In genomic region chr7:95595825-95596182, GRCh38 we compare ENCODE assay signal across 9 cellular contexts. TPM values are rescaled to one million over a fixed set of nuclear protein-coding genes. Genes with fewer than 3 reads are reported as not detected.
A peak's percentile ranks its signal among the peaks of the same experiment; 100 is the strongest.
DNase-seq lines count a peak whose midpoint lies in the region; ATAC-seq, FAIRE-seq and TF ChIP-seq lines count a peak whose summit lies in the region.
"Had no signal": no experiment of that assay in that cellular context is flagged by ENCODE, and none has a peak within 500 bp of the region (broad histone marks: within the 10 kb centered on the region; RNA-seq: fewer than 3 reads in every experiment).

No MANE protein-coding gene starts in this region.

- H3K27ac ChIP-seq in ectodermal cell (ENCODE audit: insufficient read depth, low read depth, low read length, poor library complexity, severe bottlenecking) (no peak overlapping the region), lower lobe of right lung (peak overlapping the region; percentile 97), stomach smooth muscle (ENCODE audit: low read length) (peak overlapping the region; percentile 98)

- TF ChIP-seq CTCF in lower lobe of right lung (IDR thresholded peaks at IDR 0.05): no peak

- H3K27me3 ChIP-seq in ectodermal cell (ENCODE audit: control insufficient read depth, insufficient read depth, low read length, poor library complexity, severe bottlenecking): peaks cover 58% of the 10 kb centered on the region
- H3K27me3 ChIP-seq in lower lobe of right lung (ENCODE audit: low read depth): no peaks in the 10 kb centered on the region
- H3K27me3 ChIP-seq in stomach smooth muscle (ENCODE audit: control insufficient read depth in 1 of 2, insufficient read depth in 2 of 2, low read length in 2 of 2): no peaks in the 10 kb centered on the region

- peak overlapping the region; percentile 99 for H3K9ac ChIP-seq in stomach smooth muscle (ENCODE audit: low read length in 2 of 2)

- peak overlapping the region; percentile 45 for H3K4me3 ChIP-seq in ectodermal cell (ENCODE audit: insufficient read depth, low read depth, low read length)
- H3K4me3 ChIP-seq in lower lobe of right lung: peak overlapping the region; percentile 85
- peak overlapping the region; percentile 98 to 99 for H3K4me3 ChIP-seq in stomach smooth muscle (ENCODE audit: low read length in 2 of 2)

- intact Hi-C loops in lower lobe of right lung (cut with DNase I): loop anchor here (10.0 kb wide), 1 partner anchor 89 kb away; no protein-coding TSS in a partner anchor

- ATAC-seq in lower lobe of right lung (peak; percentile 1 to 34), GM19035 (IDR thresholded peaks at IDR 0.05; ENCODE audit: unreplicated experiment) (no peak)

- DNase-seq in LoVo (ENCODE audit: low spot score) (peak; percentile 14), lower lobe of right lung (no peak), NK-92 (lab: John Stamatoyannopoulos, UW; ENCODE audit: unreplicated experiment) (no peak), RCC 7860 (ENCODE audit: low spot score) (no peak)
- no peak for DNase-seq in stimulated activated CD4-positive, alpha-beta T cell treated with anti-CD3 and anti-CD28 coated beads, Interleukin-2, amount 100 ng/mL, for 48 hours
- DNase-seq: activated effector memory CD4-positive, alpha-beta T cell treated with Interleukin-2 at 50 U/mL for 16 hours had no signal

- H3K9me3 ChIP-seq in ectodermal cell (ENCODE audit: control insufficient read depth, low read length): no peaks in the 10 kb centered on the region
- H3K9me3 ChIP-seq in lower lobe of right lung: no peaks in the 10 kb centered on the region
- no peaks in the 10 kb centered on the region for H3K9me3 ChIP-seq in stomach smooth muscle (ENCODE audit: control insufficient read depth in 2 of 2, low read length in 2 of 2)

- H3K4me1 ChIP-seq in ectodermal cell (ENCODE audit: control insufficient read depth, insufficient read depth, low read length) (peaks cover 3% of the 10 kb centered on the region), lower lobe of right lung (peaks cover 39% of the 10 kb centered on the region), stomach smooth muscle (ENCODE audit: control insufficient read depth, insufficient read depth, low read length) (peaks cover 9% of the 10 kb centered on the region)

- 50% methylated on average over 7 of the region's 7 CpGs for WGBS in ectodermal cell, 2 experiments

- FAIRE-seq in RCC 7860 (lab: Jason Lieb, UNC): no peak

- H3K36me3 ChIP-seq in ectodermal cell (ENCODE audit: control insufficient read depth, insufficient read depth, low read length) (no peaks in the 10 kb centered on the region), lower lobe of right lung (peaks cover 38% of the 10 kb centered on the region), stomach smooth muscle (ENCODE audit: control insufficient read depth in 2 of 2, insufficient read depth in 2 of 2, low read length in 2 of 2) (peaks cover 19 to 35% of the 10 kb centered on the region in 2 donors)

RNA-seq across cellular contexts. Expression of gene PDK4, which starts 0.5 kb away (rescaled TPM):
- not detected for polyA plus RNA-seq in ectodermal cell (2013, experiment 1 of 4)
- polyA plus RNA-seq in ectodermal cell (2013, experiment 2 of 4): 0.23 TPM
- polyA plus RNA-seq in ectodermal cell (2013, experiment 3 of 4): 0.11 TPM
- polyA plus RNA-seq in ectodermal cell (2013, experiment 4 of 4): 0.32 TPM
- 243 TPM for total RNA-seq in lower lobe of right lung

Comparison
In these comparisons a context has a peak if more than half of its experiments do, and no peak if none do; other contexts are left out.
1. H3K4me3 ChIP-seq: peak in every context shown above with its lines; median percentile 98 in stomach smooth muscle; 85 in lower lobe of right lung; 45 in ectodermal cell.